ENCODE assay signal across 20 cellular contexts in the genomic region with DNA sequence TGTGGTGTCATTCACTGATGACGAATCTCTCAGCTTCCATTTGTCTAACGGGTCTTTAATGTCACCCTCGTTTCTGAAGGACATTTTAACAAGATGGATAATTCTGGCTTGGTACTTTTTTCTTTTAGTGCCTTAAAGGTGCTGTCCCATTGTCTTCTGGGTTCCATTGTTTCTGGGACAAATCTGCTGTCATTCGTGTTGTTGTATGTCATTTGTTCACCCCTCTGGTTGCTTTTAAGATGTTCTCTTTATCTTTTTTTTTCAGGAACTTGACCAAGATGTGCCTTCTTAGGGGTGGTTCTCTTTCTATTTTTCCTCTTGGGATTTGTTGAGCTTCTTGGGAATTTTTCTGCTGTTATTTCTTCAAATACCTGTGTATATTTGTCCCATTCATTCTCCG. TPM values are rescaled to one million over a fixed set of nuclear protein-coding genes. Genes with fewer than 3 reads are reported as not detected.
"Had no signal": no experiment of that assay in that cellular context is flagged by ENCODE, and none has a peak within 500 bp of the region (broad histone marks: within the 10 kb centered on the region; RNA-seq: fewer than 3 reads in every experiment).

No MANE protein-coding gene starts in this region.

- H3K27ac ChIP-seq: heart left ventricle, ovary, right atrium auricular region, stomach, thoracic aorta, transverse colon had no signal

- H3K4me3 Mint-ChIP-seq: naive thymus-derived CD8-positive, alpha-beta T cell; neural crest cell had no signal

- H3K36me3 ChIP-seq: heart left ventricle, ovary, right atrium auricular region, stomach, thoracic aorta, transverse colon had no signal

- FAIRE-seq: endometrium, frontal cortex, small intestine had no signal

- DNase-seq: effector memory CD4-positive, alpha-beta T cell; heart left ventricle; hypothalamus; islet precursor cell; small intestine; stimulated activated CD4-positive, alpha-beta T cell treated with anti-CD3 and anti-CD28 coated beads, Interleukin-12 subunit alpha, Interleukin-12 subunit beta, amount 100 ng/mL, for 4 hours; stimulated activated naive CD4-positive, alpha-beta T cell; stomach; substantia nigra; transverse colon had no signal

- H3K9me3 ChIP-seq: ovary had no signal

- H3K4me3 ChIP-seq: heart left ventricle, mucosa of descending colon, ovary, right atrium auricular region, stomach, thoracic aorta, transverse colon had no signal

- H3K27me3 ChIP-seq: heart left ventricle, ovary, right atrium auricular region, transverse colon had no signal

- ATAC-seq: esophagus mucosa; heart left ventricle; left lobe of liver; mucosa of descending colon; naive thymus-derived CD8-positive, alpha-beta T cell had no signal

RNA-seq across cellular contexts. Expression of a gene that starts 14.0 kb away (rescaled TPM):
- total RNA-seq: left lobe of liver, right atrium auricular region, thoracic aorta had no signal
